Comparison of ENCODE assay signal across 1 cellular context in the genomic region with DNA sequence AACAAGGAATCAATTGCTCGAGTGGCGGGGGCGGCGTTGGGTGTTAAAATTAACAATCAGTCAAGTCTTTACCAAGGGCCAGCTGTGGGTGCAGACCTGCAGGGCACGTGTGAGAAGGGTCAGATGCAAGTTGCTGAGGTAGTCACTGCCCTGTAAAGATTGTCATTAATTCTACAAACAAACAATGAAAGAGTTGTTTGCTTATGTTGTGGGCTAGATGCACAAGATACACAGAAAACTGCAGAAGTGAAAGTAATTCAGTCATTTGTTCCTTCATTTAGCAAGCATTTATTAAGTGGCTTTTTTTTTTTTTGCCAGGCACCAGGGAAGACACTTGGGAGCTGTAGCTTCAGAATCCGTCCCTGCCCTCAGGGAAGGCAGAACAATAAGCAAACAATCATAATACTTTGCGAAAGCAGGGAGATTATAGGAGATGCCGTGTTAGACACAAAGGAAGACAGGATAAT.
TF ChIP-seq lines count a peak whose summit lies in the region.

No MANE protein-coding gene starts in this region.

TF ChIP-seq in GM23338, 12 proteins besides CTCF, POLR2A, EP300 and RAD21 (continued from another document):
- TF ChIP-seq, protein P1, sequence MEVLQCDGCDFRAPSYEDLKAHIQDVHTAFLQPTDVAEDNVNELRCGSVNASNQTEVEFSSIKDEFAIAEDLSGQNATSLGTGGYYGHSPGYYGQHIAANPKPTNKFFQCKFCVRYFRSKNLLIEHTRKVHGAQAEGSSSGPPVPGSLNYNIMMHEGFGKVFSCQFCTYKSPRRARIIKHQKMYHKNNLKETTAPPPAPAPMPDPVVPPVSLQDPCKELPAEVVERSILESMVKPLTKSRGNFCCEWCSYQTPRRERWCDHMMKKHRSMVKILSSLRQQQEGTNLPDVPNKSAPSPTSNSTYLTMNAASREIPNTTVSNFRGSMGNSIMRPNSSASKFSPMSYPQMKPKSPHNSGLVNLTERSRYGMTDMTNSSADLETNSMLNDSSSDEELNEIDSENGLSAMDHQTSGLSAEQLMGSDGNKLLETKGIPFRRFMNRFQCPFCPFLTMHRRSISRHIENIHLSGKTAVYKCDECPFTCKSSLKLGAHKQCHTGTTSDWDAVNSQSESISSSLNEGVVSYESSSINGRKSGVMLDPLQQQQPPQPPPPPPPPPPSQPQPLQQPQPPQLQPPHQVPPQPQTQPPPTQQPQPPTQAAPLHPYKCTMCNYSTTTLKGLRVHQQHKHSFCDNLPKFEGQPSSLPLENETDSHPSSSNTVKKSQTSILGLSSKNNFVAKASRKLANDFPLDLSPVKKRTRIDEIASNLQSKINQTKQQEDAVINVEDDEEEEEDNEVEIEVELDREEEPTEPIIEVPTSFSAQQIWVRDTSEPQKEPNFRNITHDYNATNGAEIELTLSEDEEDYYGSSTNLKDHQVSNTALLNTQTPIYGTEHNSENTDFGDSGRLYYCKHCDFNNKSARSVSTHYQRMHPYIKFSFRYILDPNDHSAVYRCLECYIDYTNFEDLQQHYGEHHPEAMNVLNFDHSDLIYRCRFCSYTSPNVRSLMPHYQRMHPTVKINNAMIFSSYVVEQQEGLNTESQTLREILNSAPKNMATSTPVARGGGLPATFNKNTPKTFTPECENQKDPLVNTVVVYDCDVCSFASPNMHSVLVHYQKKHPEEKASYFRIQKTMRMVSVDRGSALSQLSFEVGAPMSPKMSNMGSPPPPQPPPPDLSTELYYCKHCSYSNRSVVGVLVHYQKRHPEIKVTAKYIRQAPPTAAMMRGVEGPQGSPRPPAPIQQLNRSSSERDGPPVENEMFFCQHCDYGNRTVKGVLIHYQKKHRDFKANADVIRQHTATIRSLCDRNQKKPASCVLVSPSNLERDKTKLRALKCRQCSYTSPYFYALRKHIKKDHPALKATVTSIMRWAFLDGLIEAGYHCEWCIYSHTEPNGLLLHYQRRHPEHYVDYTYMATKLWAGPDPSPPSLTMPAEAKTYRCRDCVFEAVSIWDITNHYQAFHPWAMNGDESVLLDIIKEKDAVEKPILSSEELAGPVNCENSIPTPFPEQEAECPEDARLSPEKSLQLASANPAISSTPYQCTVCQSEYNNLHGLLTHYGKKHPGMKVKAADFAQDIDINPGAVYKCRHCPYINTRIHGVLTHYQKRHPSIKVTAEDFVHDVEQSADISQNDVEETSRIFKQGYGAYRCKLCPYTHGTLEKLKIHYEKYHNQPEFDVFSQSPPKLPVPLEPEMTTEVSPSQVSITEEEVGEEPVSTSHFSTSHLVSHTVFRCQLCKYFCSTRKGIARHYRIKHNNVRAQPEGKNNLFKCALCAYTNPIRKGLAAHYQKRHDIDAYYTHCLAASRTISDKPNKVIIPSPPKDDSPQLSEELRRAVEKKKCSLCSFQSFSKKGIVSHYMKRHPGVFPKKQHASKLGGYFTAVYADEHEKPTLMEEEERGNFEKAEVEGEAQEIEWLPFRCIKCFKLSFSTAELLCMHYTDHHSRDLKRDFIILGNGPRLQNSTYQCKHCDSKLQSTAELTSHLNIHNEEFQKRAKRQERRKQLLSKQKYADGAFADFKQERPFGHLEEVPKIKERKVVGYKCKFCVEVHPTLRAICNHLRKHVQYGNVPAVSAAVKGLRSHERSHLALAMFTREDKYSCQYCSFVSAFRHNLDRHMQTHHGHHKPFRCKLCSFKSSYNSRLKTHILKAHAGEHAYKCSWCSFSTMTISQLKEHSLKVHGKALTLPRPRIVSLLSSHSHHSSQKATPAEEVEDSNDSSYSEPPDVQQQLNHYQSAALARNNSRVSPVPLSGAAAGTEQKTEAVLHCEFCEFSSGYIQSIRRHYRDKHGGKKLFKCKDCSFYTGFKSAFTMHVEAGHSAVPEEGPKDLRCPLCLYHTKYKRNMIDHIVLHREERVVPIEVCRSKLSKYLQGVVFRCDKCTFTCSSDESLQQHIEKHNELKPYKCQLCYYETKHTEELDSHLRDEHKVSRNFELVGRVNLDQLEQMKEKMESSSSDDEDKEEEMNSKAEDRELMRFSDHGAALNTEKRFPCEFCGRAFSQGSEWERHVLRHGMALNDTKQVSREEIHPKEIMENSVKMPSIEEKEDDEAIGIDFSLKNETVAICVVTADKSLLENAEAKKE (CRISPR knock-in tag; IDR thresholded peaks at IDR 0.05), result no peak
- TF ChIP-seq JUNB (IDR thresholded peaks at IDR 0.05; ENCODE audit: unreplicated experiment) (no peak), ZNF331 (CRISPR knock-in tag; IDR thresholded peaks at IDR 0.05; ENCODE audit: low read depth) (no peak), NANOG (IDR thresholded peaks at IDR 0.05; ENCODE audit: borderline replicate concordance) (no peak), POLR2AphosphoS5 (IDR thresholded peaks at IDR 0.05; ENCODE audit: low read depth) (no peak), CREB1 (CRISPR knock-in tag; IDR thresholded peaks at IDR 0.05; ENCODE audit: low read depth) (no peak), ZNF114 (CRISPR knock-in tag; IDR thresholded peaks at IDR 0.05) (no peak), EZH2phosphoT487 (IDR thresholded peaks at IDR 0.05; ENCODE audit: unreplicated experiment) (no peak), EZH2 (IDR thresholded peaks at IDR 0.05; ENCODE audit: low read depth, unreplicated experiment) (no peak)
- TF ChIP-seq, protein P2, sequence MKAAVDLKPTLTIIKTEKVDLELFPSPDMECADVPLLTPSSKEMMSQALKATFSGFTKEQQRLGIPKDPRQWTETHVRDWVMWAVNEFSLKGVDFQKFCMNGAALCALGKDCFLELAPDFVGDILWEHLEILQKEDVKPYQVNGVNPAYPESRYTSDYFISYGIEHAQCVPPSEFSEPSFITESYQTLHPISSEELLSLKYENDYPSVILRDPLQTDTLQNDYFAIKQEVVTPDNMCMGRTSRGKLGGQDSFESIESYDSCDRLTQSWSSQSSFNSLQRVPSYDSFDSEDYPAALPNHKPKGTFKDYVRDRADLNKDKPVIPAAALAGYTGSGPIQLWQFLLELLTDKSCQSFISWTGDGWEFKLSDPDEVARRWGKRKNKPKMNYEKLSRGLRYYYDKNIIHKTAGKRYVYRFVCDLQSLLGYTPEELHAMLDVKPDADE (IDR thresholded peaks at IDR 0.05), result no peak
